ENCODE assay signal across 16 cellular contexts in the genomic region with DNA sequence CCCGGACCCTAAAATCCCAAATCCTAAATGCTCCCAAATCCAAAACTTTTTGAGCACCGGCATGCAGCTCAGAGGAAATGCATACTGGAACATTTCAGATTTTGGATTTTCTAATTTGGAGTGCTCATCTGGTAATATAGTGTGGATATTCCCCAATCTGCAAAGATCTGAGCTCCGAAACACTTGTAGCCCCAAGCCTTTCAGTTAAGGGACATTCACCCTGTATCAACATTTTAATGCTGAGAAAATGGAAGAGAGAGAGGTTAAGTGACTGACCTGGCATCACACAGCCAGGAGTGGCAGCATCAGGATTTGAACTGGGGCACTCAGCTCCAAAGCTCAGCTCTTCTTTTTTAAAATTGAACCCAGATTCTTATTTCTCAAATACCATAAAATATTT. TPM values are rescaled to one million over a fixed set of nuclear protein-coding genes. Genes with fewer than 3 reads are reported as not detected.
DNase-seq lines count a peak whose midpoint lies in the region; ATAC-seq lines count a peak whose summit lies in the region.
"Had no signal": no experiment of that assay in that cellular context is flagged by ENCODE, and none has a peak within 500 bp of the region (broad histone marks: within the 10 kb centered on the region; RNA-seq: fewer than 3 reads in every experiment).

No MANE protein-coding gene starts in this region.

- no peak overlapping the region for H3K9ac ChIP-seq in muscle layer of colon (ENCODE audit: low read length)
- H3K9ac ChIP-seq in stomach smooth muscle (ENCODE audit: low read length in 2 of 2): no peak overlapping the region

- H3K36me3 ChIP-seq in muscle layer of colon (ENCODE audit: insufficient read depth, low read length): peaks cover 37% of the 10 kb centered on the region
- H3K36me3 ChIP-seq in stomach smooth muscle (ENCODE audit: control insufficient read depth in 2 of 2, insufficient read depth in 2 of 2, low read length in 2 of 2): peaks cover 15 to 26% of the 10 kb centered on the region in 2 donors
- no peaks in the 10 kb centered on the region for H3K36me3 ChIP-seq in CD8-positive, alpha-beta memory T cell (ENCODE audit: insufficient read depth, low read length)

- H3K9me3 ChIP-seq in muscle layer of colon (ENCODE audit: low read length): no peaks in the 10 kb centered on the region
- no peaks in the 10 kb centered on the region for H3K9me3 ChIP-seq in stomach smooth muscle (ENCODE audit: control insufficient read depth in 2 of 2, low read length in 2 of 2)
- H3K9me3 ChIP-seq in CD8-positive, alpha-beta memory T cell (ENCODE audit: low read length): no peaks in the 10 kb centered on the region

- POLR2A ChIA-PET in CD8-positive, alpha-beta memory T cell (lab: Charles Lee): interaction anchor here (0.6 kb wide), 1 partner anchor 402 kb away, joined by 7 read pairs; no protein-coding TSS in a partner anchor

- H3K9me3 Mint-ChIP-seq in central memory CD8-positive, alpha-beta T cell: no peaks in the 10 kb centered on the region
- H3K9me3 Mint-ChIP-seq in CD8-positive, alpha-beta memory T cell: no peaks in the 10 kb centered on the region
- H3K9me3 Mint-ChIP-seq: CD14-positive monocyte; CD4-positive, alpha-beta memory T cell; H9 had no signal

- H3K4me1 Mint-ChIP-seq in central memory CD8-positive, alpha-beta T cell: peaks cover 5% of the 10 kb centered on the region
- peaks cover 4 to 13% (median 7%) of the 10 kb centered on the region in 3 donors for H3K4me1 Mint-ChIP-seq in CD8-positive, alpha-beta memory T cell

- peak overlapping the region; percentile 23 for H3K27ac Mint-ChIP-seq in central memory CD8-positive, alpha-beta T cell (ENCODE audit: low read depth)
- H3K27ac Mint-ChIP-seq in CD8-positive, alpha-beta memory T cell: no peak overlapping the region

- H3K27me3 Mint-ChIP-seq in central memory CD8-positive, alpha-beta T cell: no peaks in the 10 kb centered on the region
- peaks cover 0 to under 1% of the 10 kb centered on the region in 2 donors for H3K27me3 Mint-ChIP-seq in CD8-positive, alpha-beta memory T cell
- H3K27me3 Mint-ChIP-seq: CD4-positive, alpha-beta memory T cell had no signal

- CTCF ChIA-PET in CD8-positive, alpha-beta memory T cell (lab: Charles Lee): interaction anchor here (0.8 to 5.4 kb wide), 8 partner anchors 7 to 181 kb away, joined by 3 to 24 read pairs (median 7); no protein-coding TSS in a partner anchor

- H3K4me3 ChIP-seq in muscle layer of colon (ENCODE audit: low read depth in 1 of 2, low read length in 2 of 2) (no peak overlapping the region), stomach smooth muscle (ENCODE audit: low read length in 2 of 2) (no peak overlapping the region)
- no peak overlapping the region for H3K4me3 ChIP-seq in CD8-positive, alpha-beta memory T cell (ENCODE audit: low read length)
- H3K4me3 ChIP-seq: GM12878, K562 had no signal

- peaks cover 10% of the 10 kb centered on the region for H3K36me3 Mint-ChIP-seq in central memory CD8-positive, alpha-beta T cell (ENCODE audit: insufficient read depth)
- H3K36me3 Mint-ChIP-seq in CD8-positive, alpha-beta memory T cell: peaks cover 0 to 47% (median 4%) of the 10 kb centered on the region in 3 donors

- H3K4me1 ChIP-seq in muscle layer of colon (ENCODE audit: insufficient read depth, low read length) (peaks cover 76% of the 10 kb centered on the region), stomach smooth muscle (ENCODE audit: control insufficient read depth, insufficient read depth, low read length) (peaks cover 67% of the 10 kb centered on the region)
- H3K4me1 ChIP-seq in CD8-positive, alpha-beta memory T cell (ENCODE audit: insufficient read depth, low read length): peaks cover 3% of the 10 kb centered on the region

- DNase-seq in central memory CD8-positive, alpha-beta T cell (ENCODE audit: low spot score in 2 of 2): no peak
- DNase-seq in CD8-positive, alpha-beta memory T cell: no peak
- no peak for DNase-seq in NCI-H2171 (lab: John Stamatoyannopoulos, UW)

- ATAC-seq in central memory CD8-positive, alpha-beta T cell (replicated peaks; ENCODE audit: extremely low read depth, poor library complexity, severe bottlenecking): no peak
- ATAC-seq in GM18868 (IDR thresholded peaks at IDR 0.05; ENCODE audit: unreplicated experiment): no peak

- H3K27me3 ChIP-seq in muscle layer of colon (ENCODE audit: control insufficient read depth in 1 of 2, insufficient read depth in 2 of 2, low read length in 2 of 2): no peaks in the 10 kb centered on the region
- no peaks in the 10 kb centered on the region for H3K27me3 ChIP-seq in stomach smooth muscle (ENCODE audit: control insufficient read depth in 1 of 2, insufficient read depth in 2 of 2, low read length in 2 of 2)
- H3K27me3 ChIP-seq in CD8-positive, alpha-beta memory T cell (ENCODE audit: insufficient read depth, low read length, poor library complexity, severe bottlenecking): no peaks in the 10 kb centered on the region

- H3K27ac ChIP-seq in muscle layer of colon (ENCODE audit: low read depth, low read length) (peak overlapping the region; percentile 38), stomach smooth muscle (ENCODE audit: low read length) (peak overlapping the region; percentile 31)
- H3K27ac ChIP-seq in CD8-positive, alpha-beta memory T cell (ENCODE audit: low read depth, low read length): no peak overlapping the region

- no peak overlapping the region for H3K4me3 Mint-ChIP-seq in central memory CD8-positive, alpha-beta T cell
- H3K4me3 Mint-ChIP-seq in CD8-positive, alpha-beta memory T cell: peak overlapping the region in 1 of 7 donors; percentile 18
- H3K4me3 Mint-ChIP-seq: CD14-positive monocyte; CD4-positive, alpha-beta memory T cell; H9 had no signal

RNA-seq across cellular contexts. Expression of gene QRFP, which starts 30.7 kb away (rescaled TPM):
- not detected for total RNA-seq in CD8-positive, alpha-beta memory T cell
- polyA plus RNA-seq in CD8-positive, alpha-beta memory T cell: not detected
- total RNA-seq: Calu3; CD4-positive, alpha-beta memory T cell; G401; GM12878; H1; H9; IMR-90; K562 had no signal
- polyA plus RNA-seq: BJ; CD4-positive, alpha-beta memory T cell; GM12878; H1; IMR-90; K562 had no signal

RNA-seq across cellular contexts. Expression of gene ABL1, which starts 30.9 kb away (rescaled TPM):
- 10 to 100 TPM; 38.8 to 39.3 TPM for total RNA-seq in CD8-positive, alpha-beta memory T cell
- 16.3 TPM for polyA plus RNA-seq in CD8-positive, alpha-beta memory T cell
